Comparison of ENCODE assay signal across 18 cellular contexts in the genomic region with DNA sequence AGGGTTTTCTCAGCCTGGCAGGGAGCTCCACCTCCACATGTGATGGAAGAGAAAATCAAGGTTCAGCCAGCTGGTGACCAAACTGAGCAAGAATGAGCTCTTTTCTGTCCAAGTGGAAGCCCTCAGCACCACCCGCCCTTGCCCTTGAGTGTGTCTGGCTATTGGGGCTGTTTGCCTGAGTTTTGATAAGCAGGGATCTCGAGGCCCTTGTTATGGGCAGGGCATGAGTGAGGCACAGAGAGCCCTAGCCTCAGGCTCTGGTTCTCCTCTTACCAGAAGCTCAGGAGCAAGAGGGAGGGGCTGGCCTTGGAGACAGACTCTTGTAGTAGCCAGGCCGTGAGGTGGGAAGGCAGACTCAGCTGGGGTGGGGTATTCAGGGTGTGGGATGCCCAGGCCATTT. TPM values are rescaled to one million over a fixed set of nuclear protein-coding genes. Genes with fewer than 3 reads are reported as not detected.
"Had no signal": no experiment of that assay in that cellular context is flagged by ENCODE, and none has a peak within 500 bp of the region (broad histone marks: within the 10 kb centered on the region; RNA-seq: fewer than 3 reads in every experiment).

No MANE protein-coding gene starts in this region.

- H3K4me3 ChIP-seq: left ventricle myocardium inferior, ovary, spleen had no signal

- H3K4me1 ChIP-seq: left ventricle myocardium inferior, spleen had no signal

- DNase-seq: activated naive CD4-positive, alpha-beta T cell treated with anti-CD3 and anti-CD28 coated beads for 36 hours; activated naive CD8-positive, alpha-beta T cell treated with anti-CD3 and anti-CD28 coated beads, Interleukin-2, amount 50 U/mL, for 24 hours; erythroblast; left ventricle myocardium inferior; mesendoderm; nephron progenitor cell; ovary; stimulated activated naive CD8-positive, alpha-beta T cell treated with anti-CD3 and anti-CD28 coated beads, Interleukin-15, amount 100 ng/mL, for 72 hours; T-helper 9 cell had no signal

- H3K27me3 ChIP-seq: ovary had no signal

- ATAC-seq: activated CD4-positive, CD25-positive, alpha-beta regulatory T cell treated with anti-CD3 and anti-CD28 coated beads, Interleukin-2, amount 50 U/mL, for 24 hours; activated naive CD8-positive, alpha-beta T cell treated with anti-CD3 and anti-CD28 coated beads, Interleukin-2, amount 50 U/mL, for 24 hours; sciatic nerve; stimulated activated naive CD8-positive, alpha-beta T cell treated with anti-CD3 and anti-CD28 coated beads, Interleukin-15, amount 100 ng/mL, for 72 hours had no signal

- H3K27ac ChIP-seq: left ventricle myocardium inferior, ovary, spleen had no signal

- H3K36me3 ChIP-seq: left ventricle myocardium inferior, ovary, spleen had no signal

- H3K9me3 ChIP-seq: left ventricle myocardium inferior, ovary, spleen had no signal

RNA-seq across cellular contexts. Expression of a gene that starts 38.2 kb away (rescaled TPM):
- total RNA-seq: activated naive CD4-positive, alpha-beta T cell treated with anti-CD3 and anti-CD28 coated beads for 36 hours; activated T-helper 2 cell treated with anti-CD3 and anti-CD28 coated beads, Interferon-gamma antibody, Interleukin-2, Interleukin-4, amounts not matched to agents 10 μg/mL and 5 μg/mL and 100 μg/mL, durations not matched to agents 14 hours and 24 hours and 36 hours; astrocyte; dermis microvascular lymphatic vessel endothelial cell; left ventricle myocardium inferior; ovary; pulmonary artery endothelial cell; sciatic nerve; spleen; temporal lobe; urinary bladder had no signal
- polyA plus RNA-seq: ovary, spleen, urinary bladder had no signal
